Comparison of ENCODE assay signal across 8 cellular contexts in genomic region chr20:47725248-47725973, GRCh38. TPM values are rescaled to one million over a fixed set of nuclear protein-coding genes. Genes with fewer than 3 reads are reported as not detected.
DNase-seq lines count a peak whose midpoint lies in the region; ATAC-seq and TF ChIP-seq lines count a peak whose summit lies in the region.

No MANE protein-coding gene starts in this region.

- H3K4me3 Mint-ChIP-seq in type B pancreatic cell, result no peak overlapping the region

- in situ Hi-C loops in SK-MEL-5 (cut with HindIII; ENCODE audit: low pct_unique_long_range_greater_than_20kb, low sequenced_read_pairs), result no loop called here

- TF ChIP-seq CTCF in GM06990 (IDR thresholded peaks at IDR 0.05; ENCODE audit: insufficient read depth, low read length, poor library complexity, severe bottlenecking), result peak; percentile 90
- peak; percentile 67 for TF ChIP-seq CTCF in parathyroid adenoma (IDR thresholded peaks at IDR 0.05)
- peak; percentile 96 for TF ChIP-seq CTCF in type B pancreatic cell (conservative IDR thresholded peaks at IDR 0.05)

- no peaks in the 10 kb centered on the region for H3K36me3 ChIP-seq in GM06990 (ENCODE audit: control insufficient read depth, insufficient read depth, low read length)
- no peaks in the 10 kb centered on the region for H3K36me3 ChIP-seq in MG63
- no peaks in the 10 kb centered on the region for H3K36me3 ChIP-seq in parathyroid adenoma (ENCODE audit: control insufficient read depth, insufficient read depth, low read length)

- no peak for ATAC-seq in GM19455 (IDR thresholded peaks at IDR 0.05; ENCODE audit: unreplicated experiment)

- H3K9me3 ChIP-seq in MG63 (no peaks in the 10 kb centered on the region), parathyroid adenoma (ENCODE audit: control insufficient read depth, low read length) (no peaks in the 10 kb centered on the region)

- H3K36me3 Mint-ChIP-seq in type B pancreatic cell, result peaks cover 11% of the 10 kb centered on the region

- no peak overlapping the region for H3K4me3 ChIP-seq in GM06990 (replicated peaks; ENCODE audit: low read depth, low read length)
- no peak overlapping the region for H3K4me3 ChIP-seq in MG63
- H3K4me3 ChIP-seq in parathyroid adenoma (ENCODE audit: low read depth, low read length), result no peak overlapping the region

- H3K4me1 ChIP-seq in parathyroid adenoma, result peaks cover 7% of the 10 kb centered on the region

- H3K9ac ChIP-seq in parathyroid adenoma, result no peak overlapping the region

- peaks cover 35% of the 10 kb centered on the region for H3K4me1 Mint-ChIP-seq in type B pancreatic cell (ENCODE audit: unreplicated experiment)

- H3K27me3 ChIP-seq in GM06990 (replicated peaks; ENCODE audit: control insufficient read depth, insufficient read depth, low read length) (no peaks in the 10 kb centered on the region), MG63 (no peaks in the 10 kb centered on the region), parathyroid adenoma (ENCODE audit: control insufficient read depth, insufficient read depth, low read length) (no peaks in the 10 kb centered on the region)

- DNase-seq in GM06990 (ENCODE audit: extremely low read depth, insufficient read length), result peak; percentile 44
- peak; percentile 70 for DNase-seq in MG63
- peak; percentile 91 for DNase-seq in SK-MEL-5 (ENCODE audit: low read depth, low spot score)
- DNase-seq in activated naive CD4-positive, alpha-beta T cell (lab: John Stamatoyannopoulos, UW), result peak; percentile 25 to 67 (median 42)
- peak; percentile 83 for DNase-seq in germinal center (ENCODE audit: low spot score)
- peak; percentile 82 for DNase-seq in type B pancreatic cell (ENCODE audit: extremely low spot score, unreplicated experiment)

- H3K27me3 Mint-ChIP-seq in type B pancreatic cell, result peaks cover 3% of the 10 kb centered on the region

- H2AFZ ChIP-seq in parathyroid adenoma, result no peak overlapping the region

- no peak overlapping the region for H3K27ac ChIP-seq in parathyroid adenoma

- H3K79me2 ChIP-seq in parathyroid adenoma, result no peaks in the 10 kb centered on the region

- no peak overlapping the region for H3K27ac Mint-ChIP-seq in type B pancreatic cell

- H3K9me3 Mint-ChIP-seq in type B pancreatic cell, result peaks cover 4% of the 10 kb centered on the region

- no peak overlapping the region for H3K4me2 ChIP-seq in parathyroid adenoma (ENCODE audit: low read length)

RNA-seq across cellular contexts. Expression of gene SULF2, which starts 59.9 kb away (rescaled TPM):
- total RNA-seq in MG63 (2014; rRNA removed; shearing (Covaris generic); ENCODE audit: low replicate concordance), result 0.20 and 2.0 TPM in 2 replicates
- total RNA-seq in SK-MEL-5 (2014; rRNA removed; shearing (Covaris generic)), result 1.9 TPM in 2 replicates
- polyA plus RNA-seq in SK-MEL-5 (2015; cell fraction: cytosol; rRNA removed), result 3.6 and 5.7 TPM in 2 replicates
- 0.97 and 3.3 TPM in 2 replicates for polyA plus RNA-seq in SK-MEL-5 (2015; cell fraction: nucleus; rRNA removed)
- total RNA-seq in type B pancreatic cell (ENCODE audit: low replicate concordance), result 89.0 and 146 TPM in 2 replicates

Comparison
In these comparisons a context has a peak if more than half of its experiments do, and no peak if none do; other contexts are left out.
1. RNA of gene SULF2, which starts 59.9 kb away (total RNA-seq): 89.0 to 146 TPM in type B pancreatic cell; 1.9 TPM in SK-MEL-5 and 0.20 to 2.0 TPM in MG63; every median in the first group is over 10 times any median in the second.
2. Peak in every context shown above with its lines, with median percentiles within 50 percentile points of each other: DNase-seq and CTCF ChIP-seq.